In the genomic region with DNA sequence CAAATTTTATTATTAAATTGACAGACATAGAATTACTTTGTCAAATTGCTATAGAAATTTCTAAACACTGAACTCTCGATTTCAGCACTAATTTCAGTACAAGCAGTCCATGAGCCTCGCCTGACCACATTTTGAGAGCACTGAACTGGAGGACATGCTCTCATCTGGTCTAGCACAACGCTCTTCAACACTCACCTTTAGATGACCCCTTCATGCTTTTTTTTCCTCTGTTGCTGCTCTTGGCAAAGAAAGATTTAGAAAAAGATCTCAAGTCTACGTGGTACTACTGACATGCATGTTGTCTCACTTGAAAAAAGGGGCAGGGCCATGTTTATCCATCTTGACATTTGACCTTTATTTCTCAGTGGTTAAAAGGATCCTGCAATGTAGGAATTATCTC, we compare ENCODE assay signal across 13 cellular contexts.
DNase-seq lines count a peak whose midpoint lies in the region; ATAC-seq and TF ChIP-seq lines count a peak whose summit lies in the region.
"Had no signal": no experiment of that assay in that cellular context is flagged by ENCODE, and none has a peak within 500 bp of the region (broad histone marks: within the 10 kb centered on the region; RNA-seq: fewer than 3 reads in every experiment).

No MANE protein-coding gene starts in this region.

- H3K27ac Mint-ChIP-seq in nephron progenitor cell = peak overlapping the region; percentile 16
- H3K27ac Mint-ChIP-seq: CD4-positive, CD25-positive, alpha-beta regulatory T cell had no signal

- no peak overlapping the region for H3K4me3 Mint-ChIP-seq in nephron progenitor cell
- H3K4me3 Mint-ChIP-seq: CD4-positive, CD25-positive, alpha-beta regulatory T cell had no signal

- ATAC-seq in GM19035 (IDR thresholded peaks at IDR 0.05; ENCODE audit: unreplicated experiment) (no peak), HG02588 (IDR thresholded peaks at IDR 0.05; ENCODE audit: unreplicated experiment) (no peak), GM21529 (IDR thresholded peaks at IDR 0.05; ENCODE audit: unreplicated experiment) (no peak)

- DNase-seq in NCI-H2227 (lab: John Stamatoyannopoulos, UW; ENCODE audit: unreplicated experiment) = peak; percentile 54
- DNase-seq in choroid plexus epithelial cell (ENCODE audit: low read depth) = peak; percentile 33
- no peak for DNase-seq in nephron progenitor cell
- DNase-seq: ACHN; BE2C; C1 segment of cervical spinal cord; Caco-2; CD4-positive, CD25-positive, alpha-beta regulatory T cell; GM23248 had no signal

- peaks cover 13% of the 10 kb centered on the region for H3K4me1 Mint-ChIP-seq in nephron progenitor cell
- H3K4me1 Mint-ChIP-seq: CD4-positive, CD25-positive, alpha-beta regulatory T cell had no signal

- H3K27me3 Mint-ChIP-seq in nephron progenitor cell (ENCODE audit: low read depth, poor library complexity) = peaks cover 1% of the 10 kb centered on the region
- H3K27me3 Mint-ChIP-seq: CD4-positive, CD25-positive, alpha-beta regulatory T cell had no signal

- H3K9me3 Mint-ChIP-seq in nephron progenitor cell = no peaks in the 10 kb centered on the region

- TF ChIP-seq CTCF in choroid plexus epithelial cell (conservative IDR thresholded peaks at IDR 0.05; ENCODE audit: low read depth, low read length) = no peak
- TF ChIP-seq CTCF in nephron progenitor cell (IDR thresholded peaks at IDR 0.05) = no peak

- H3K36me3 Mint-ChIP-seq in nephron progenitor cell (ENCODE audit: low read depth) = no peaks in the 10 kb centered on the region
- H3K36me3 Mint-ChIP-seq: CD4-positive, CD25-positive, alpha-beta regulatory T cell had no signal

- no peak overlapping the region for H3K4me3 ChIP-seq in choroid plexus epithelial cell (ENCODE audit: low read depth, low read length)
- H3K4me3 ChIP-seq: GM23248, HAP-1 had no signal
